Comparison of ENCODE assay signal across 16 cellular contexts in genomic region chr13:81609335-81609734, GRCh38.
A peak's percentile ranks its signal among the peaks of the same experiment; 100 is the strongest.
DNase-seq lines count a peak whose midpoint lies in the region; ATAC-seq lines count a peak whose summit lies in the region.
"Had no signal": no experiment of that assay in that cellular context is flagged by ENCODE, and none has a peak within 500 bp of the region (broad histone marks: within the 10 kb centered on the region; RNA-seq: fewer than 3 reads in every experiment).

No MANE protein-coding gene starts in this region.

- no peak overlapping the region for H4K8ac ChIP-seq in mesendoderm (ENCODE audit: low read depth, low read length)

- H4K5ac ChIP-seq in mesendoderm (ENCODE audit: low read length): no peak overlapping the region

- H3K9ac ChIP-seq in mesendoderm (ENCODE audit: low read length): no peak overlapping the region

- no peak overlapping the region for H2AK5ac ChIP-seq in mesendoderm (ENCODE audit: low read length)

- H3K4me3 ChIP-seq in mesendoderm (ENCODE audit: low read length): no peak overlapping the region
- H3K4me3 ChIP-seq: K562 had no signal

- intact Hi-C loops in Right ventricle myocardium superior (cut with DNase I): no loop called here

- ATAC-seq in GM18861 (IDR thresholded peaks at IDR 0.05; ENCODE audit: unreplicated experiment): peak; percentile 52
- ATAC-seq in Right ventricle myocardium superior (ENCODE audit: poor library complexity): no peak
- ATAC-seq: CD8-positive, alpha-beta T cell; K562 had no signal

- H3K4me1 ChIP-seq in mesendoderm (ENCODE audit: control insufficient read depth, low read depth, low read length): no peaks in the 10 kb centered on the region

- H3K56ac ChIP-seq in mesendoderm (ENCODE audit: low read length): no peak overlapping the region

- no peaks in the 10 kb centered on the region for H3K36me3 ChIP-seq in mesendoderm (ENCODE audit: control insufficient read depth, insufficient read depth, low read length)

- H3K4ac ChIP-seq in mesendoderm (ENCODE audit: low read depth, low read length): no peak overlapping the region

- no peaks in the 10 kb centered on the region for H3K79me1 ChIP-seq in mesendoderm (ENCODE audit: low read length)

- no peak overlapping the region for H3K4me2 ChIP-seq in mesendoderm (ENCODE audit: low read length)

- no peaks in the 10 kb centered on the region for H3K27me3 ChIP-seq in mesendoderm (ENCODE audit: insufficient read depth, low read length, poor library complexity)

- H3K18ac ChIP-seq in mesendoderm (ENCODE audit: low read length): peak overlapping the region; percentile 9

- no peak overlapping the region for H3K23ac ChIP-seq in mesendoderm (ENCODE audit: low read length)

- H2BK120ac ChIP-seq in mesendoderm (ENCODE audit: low read depth, low read length): no peak overlapping the region

- H3K79me2 ChIP-seq in mesendoderm (ENCODE audit: control insufficient read depth, insufficient read depth, low read length): no peaks in the 10 kb centered on the region

- H3K27ac ChIP-seq in mesendoderm (ENCODE audit: low read depth, low read length): no peak overlapping the region
- H3K27ac ChIP-seq: HL-60 had no signal

- DNase-seq in NAMALWA (ENCODE audit: low spot score) (peak; percentile 69), mesendoderm (no peak), Right ventricle myocardium superior (no peak), SW 1271 (lab: John Stamatoyannopoulos, UW) (no peak), NK-92 (lab: John Stamatoyannopoulos, UW; ENCODE audit: unreplicated experiment) (no peak)
- DNase-seq in activated CD8-positive, alpha-beta memory T cell treated with anti-CD3 and anti-CD28 coated beads, Interleukin-2, amount 50 U/mL, for 4 hours: no peak
- DNase-seq: ACHN; Calu3; CD8-positive, alpha-beta T cell; DMS79 treated with DMSO at 0.1 percent for 48 hours; GF-D8; H9; IMR-90 had no signal

- H2BK5ac ChIP-seq in mesendoderm (ENCODE audit: low read length): no peak overlapping the region

- no peak overlapping the region for H2BK15ac ChIP-seq in mesendoderm (replicated peaks; ENCODE audit: low read depth)

- whole genome bisulfite sequencing in mesendoderm (ENCODE audit: extremely low coverage, insufficient coverage, low lambda C conversion rate): no CpG with 5 or more reads among the region's 2 CpGs
